Comparison of ENCODE assay signal across 1 cellular context in the genomic region with DNA sequence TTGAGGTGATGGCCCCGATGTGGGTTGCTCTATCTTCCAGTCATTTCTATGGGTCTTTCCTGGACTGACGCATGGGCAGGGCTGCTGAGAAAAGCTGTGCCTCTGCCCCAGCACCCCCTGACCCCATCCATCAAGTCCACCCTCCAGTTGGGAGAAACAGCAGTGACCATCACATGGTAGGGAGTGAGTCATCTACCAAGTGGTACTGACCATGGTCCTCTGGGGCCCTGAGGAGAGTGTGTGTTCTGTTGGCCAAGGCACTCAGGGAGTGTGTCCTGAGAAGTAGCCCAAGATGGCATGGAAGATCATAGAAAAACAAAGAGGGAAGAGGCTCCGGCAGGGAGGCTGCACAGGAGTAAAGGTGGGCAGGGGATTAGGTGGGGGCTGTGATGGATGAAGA.
TF ChIP-seq lines count a peak whose summit lies in the region.

No MANE protein-coding gene starts in this region.

TF ChIP-seq in A549, 52 proteins besides CTCF, POLR2A, EP300 and RAD21 (continued from another document):
- no peak for TF ChIP-seq HMGXB4 (CRISPR knock-in tag; IDR thresholded peaks at IDR 0.05; ENCODE audit: borderline replicate concordance)
- no peak for TF ChIP-seq HOXB13 (CRISPR knock-in tag; IDR thresholded peaks at IDR 0.05; ENCODE audit: low read depth)
- TF ChIP-seq ZNF302 (CRISPR knock-in tag; IDR thresholded peaks at IDR 0.05), result no peak
- TF ChIP-seq NPAS2 (CRISPR knock-in tag; IDR thresholded peaks at IDR 0.05; ENCODE audit: borderline replicate concordance), result no peak
- TF ChIP-seq, protein P1, sequence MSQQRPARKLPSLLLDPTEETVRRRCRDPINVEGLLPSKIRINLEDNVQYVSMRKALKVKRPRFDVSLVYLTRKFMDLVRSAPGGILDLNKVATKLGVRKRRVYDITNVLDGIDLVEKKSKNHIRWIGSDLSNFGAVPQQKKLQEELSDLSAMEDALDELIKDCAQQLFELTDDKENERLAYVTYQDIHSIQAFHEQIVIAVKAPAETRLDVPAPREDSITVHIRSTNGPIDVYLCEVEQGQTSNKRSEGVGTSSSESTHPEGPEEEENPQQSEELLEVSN (IDR thresholded peaks at IDR 0.05; ENCODE audit: borderline replicate concordance, low read depth), result no peak
- no peak for TF ChIP-seq EHF (CRISPR knock-in tag; IDR thresholded peaks at IDR 0.05)
- TF ChIP-seq MYC (IDR thresholded peaks at IDR 0.05; ENCODE audit: borderline replicate concordance, low read length), result no peak
- no peak for TF ChIP-seq CHD2 (IDR thresholded peaks at IDR 0.05; ENCODE audit: low read length, partially characterized antibody)
